16 cellular contexts compared by ENCODE assay signal in the genomic region with DNA sequence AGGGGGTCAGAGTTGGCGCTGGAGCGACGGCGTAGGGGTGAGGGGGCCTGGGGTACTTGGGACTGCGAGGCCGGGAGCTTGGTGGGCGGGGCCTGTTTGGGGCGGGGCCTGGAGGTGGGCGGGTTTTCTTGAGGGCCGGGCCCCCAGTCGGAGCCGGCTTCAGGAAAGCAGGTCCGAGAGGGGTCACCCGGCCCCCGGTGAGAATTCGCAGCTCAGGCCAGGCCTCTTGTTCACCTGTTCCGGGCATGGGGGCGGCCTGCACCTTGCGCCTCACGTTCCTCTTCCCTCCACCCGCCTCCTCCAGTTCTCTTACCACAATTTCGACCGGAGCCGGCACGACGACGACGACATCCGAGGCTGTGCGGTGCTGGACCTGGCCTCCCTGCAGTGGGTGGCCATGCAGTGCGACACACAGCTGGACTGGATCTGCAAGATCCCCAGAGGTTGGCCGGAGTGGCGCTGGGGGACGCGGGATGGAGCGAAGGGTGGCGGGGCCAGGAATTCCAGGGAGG.
"Had no signal": no experiment of that assay in that cellular context is flagged by ENCODE, and none has a peak within 500 bp of the region (broad histone marks: within the 10 kb centered on the region; RNA-seq: fewer than 3 reads in every experiment).

No MANE protein-coding gene starts in this region.

- H3K9me3 ChIP-seq: esophagus muscularis mucosa, gastroesophageal sphincter, heart right ventricle, neutrophil, tibial nerve had no signal

- DNase-seq: activated CD4-positive, alpha-beta T cell treated with anti-CD3 and anti-CD28 coated beads, Interleukin-2, amount 10 ng/mL, durations not matched to agents 7 days and 5 days; activated CD8-positive, alpha-beta memory T cell treated with anti-CD3 and anti-CD28 coated beads, Interleukin-2, amount 50 U/mL, for 4 hours; activated effector memory CD4-positive, alpha-beta T cell treated with Interleukin-2 at 50 U/mL for 16 hours; activated naive CD4-positive, alpha-beta T cell treated with anti-CD3 and anti-CD28 coated beads, Interleukin-2, amount 50 U/mL, for 16 hours; activated T-cell treated with anti-CD3 and anti-CD28 coated beads, Interleukin-2, amount 50 U/mL, for 48 hours; brain microvascular endothelial cell; cortex of kidney; heart right ventricle; mesendoderm; naive thymus-derived CD8-positive, alpha-beta T cell; stimulated activated naive CD4-positive, alpha-beta T cell had no signal

- H3K27ac ChIP-seq: brain microvascular endothelial cell, esophagus muscularis mucosa, gastroesophageal sphincter, heart right ventricle, neutrophil had no signal

- H3K36me3 ChIP-seq: neutrophil had no signal

- ATAC-seq: activated CD4-positive, CD25-positive, alpha-beta regulatory T cell treated with anti-CD3 and anti-CD28 coated beads, Interleukin-2, amount 50 U/mL, for 24 hours; gastroesophageal sphincter; naive thymus-derived CD8-positive, alpha-beta T cell had no signal
